10 cellular contexts compared by ENCODE assay signal in the genomic region with DNA sequence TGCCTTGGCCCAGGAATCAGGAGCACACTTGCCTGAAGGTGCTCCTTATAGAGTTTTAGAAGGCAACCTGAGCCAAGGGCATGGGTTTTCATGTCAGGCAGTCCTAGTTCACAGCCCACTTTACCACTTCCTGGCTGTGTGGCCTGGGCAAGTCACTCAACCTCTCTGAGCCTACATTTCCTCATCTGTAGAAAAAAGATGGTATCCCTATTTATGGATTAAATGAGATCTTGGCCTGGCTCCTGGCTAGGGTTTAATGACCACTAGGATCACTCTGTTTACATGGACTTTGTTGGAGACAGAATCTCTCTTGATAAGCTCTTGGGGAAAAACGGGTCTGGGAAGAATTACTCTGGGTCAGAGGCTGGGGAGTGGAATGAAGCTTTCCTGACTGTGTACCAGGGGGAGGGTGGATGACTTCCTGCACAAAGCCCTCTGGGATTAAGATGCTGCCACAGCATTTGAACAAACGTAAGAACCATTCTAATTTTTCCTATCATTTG. TPM values are rescaled to one million over a fixed set of nuclear protein-coding genes. Genes with fewer than 3 reads are reported as not detected.
A peak's percentile ranks its signal among the peaks of the same experiment; 100 is the strongest.
DNase-seq lines count a peak whose midpoint lies in the region; ATAC-seq and TF ChIP-seq lines count a peak whose summit lies in the region.
"Had no signal": no experiment of that assay in that cellular context is flagged by ENCODE, and none has a peak within 500 bp of the region (broad histone marks: within the 10 kb centered on the region; RNA-seq: fewer than 3 reads in every experiment).

No MANE protein-coding gene starts in this region.

- peak; percentile 1 to 10 for ATAC-seq in activated T-cell treated with anti-CD3 and anti-CD28 coated beads, Interleukin-2, amount 50 U/mL, for 72 hours (replicated peaks in 1 of 2)
- no peak for ATAC-seq in GM18505 (IDR thresholded peaks at IDR 0.05; ENCODE audit: unreplicated experiment)
- no peak for ATAC-seq in GM21367 (IDR thresholded peaks at IDR 0.05; ENCODE audit: unreplicated experiment)

- peak overlapping the region; percentile 84 to 98 for H3K9ac ChIP-seq in liver (ENCODE audit: low read depth in 1 of 2, low read length in 2 of 2)

- peak overlapping the region; percentile 99 to 100 for H3K4me3 Mint-ChIP-seq in activated T-cell treated with anti-CD3 and anti-CD28 coated beads, Interleukin-2, amount 50 U/mL, for 72 hours

- H3K27ac Mint-ChIP-seq in activated T-cell treated with anti-CD3 and anti-CD28 coated beads, Interleukin-2, amount 50 U/mL, for 72 hours: peak overlapping the region; percentile 27

- peaks cover 88% of the 10 kb centered on the region for H3K4me1 Mint-ChIP-seq in activated T-cell treated with anti-CD3 and anti-CD28 coated beads, Interleukin-2, amount 50 U/mL, for 72 hours (ENCODE audit: low read depth)

- intact Hi-C loops in thyroid gland (cut with DNase I): no loop called here

- TF ChIP-seq RAD21 in liver (IDR thresholded peaks at IDR 0.05): peak; percentile 23 to 27

- peak overlapping the region; percentile 68 to 90 (median 88) for H3K4me3 ChIP-seq in liver (ENCODE audit: low read depth in 1 of 3, low read length in 3 of 3)
- H3K4me3 ChIP-seq in thyroid gland (replicated peaks in 1 of 3): peak overlapping the region in 1 of 3 donors; percentile 64

- no peaks in the 10 kb centered on the region for H3K27me3 Mint-ChIP-seq in activated T-cell treated with anti-CD3 and anti-CD28 coated beads, Interleukin-2, amount 50 U/mL, for 72 hours (ENCODE audit: low read depth)

- TF ChIP-seq CTCF in liver (IDR thresholded peaks at IDR 0.05; ENCODE audit: low read depth, low read length, missing input control) (no peak), thyroid gland (IDR thresholded peaks at IDR 0.05) (no peak)

- H3K27ac ChIP-seq in liver (ENCODE audit: low read depth in 1 of 2, low read length in 2 of 2): peak overlapping the region; percentile 98 to 99
- H3K27ac ChIP-seq in thyroid gland: peak overlapping the region; percentile 89 to 98 (median 97)

- TF ChIP-seq POLR2A in thyroid gland (IDR thresholded peaks at IDR 0.05) (no peak), GM18505 (IDR thresholded peaks at IDR 0.05; ENCODE audit: borderline replicate concordance, extremely low read depth, insufficient read depth, insufficient read length) (no peak)

- H3K27me3 ChIP-seq in liver (ENCODE audit: control insufficient read depth in 4 of 4, insufficient read depth in 4 of 4, low read length in 3 of 4): no peaks in the 10 kb centered on the region
- H3K27me3 ChIP-seq in thyroid gland: no peaks in the 10 kb centered on the region

- H3K36me3 Mint-ChIP-seq in activated T-cell treated with anti-CD3 and anti-CD28 coated beads, Interleukin-2, amount 50 U/mL, for 72 hours (ENCODE audit: insufficient read depth in 2 of 2): peaks cover 2 to 12% of the 10 kb centered on the region in 2 donors

- 15% methylated on average over 2 of the region's 2 CpGs for WGBS in liver
- WGBS in thyroid gland, 2 donors: 65 to 71% methylated on average over 2 of the region's 2 CpGs

- H3K4me1 ChIP-seq in liver (ENCODE audit: control insufficient read depth in 4 of 4, insufficient read depth in 4 of 4, low read length in 3 of 4) (peaks cover 5 to 34% (median 10%) of the 10 kb centered on the region in 4 donors), thyroid gland (peaks cover 46 to 47% of the 10 kb centered on the region in 2 donors)

- no peaks in the 10 kb centered on the region for H3K9me3 ChIP-seq in liver (ENCODE audit: control insufficient read depth in 4 of 4, low read length in 3 of 4)
- H3K9me3 ChIP-seq in thyroid gland: no peaks in the 10 kb centered on the region

- H3K9me3 Mint-ChIP-seq in activated T-cell treated with anti-CD3 and anti-CD28 coated beads, Interleukin-2, amount 50 U/mL, for 72 hours: peaks cover 0 to 4% of the 10 kb centered on the region in 2 donors

- H3K36me3 ChIP-seq in liver (ENCODE audit: control insufficient read depth in 4 of 4, insufficient read depth in 3 of 4, low read depth in 1 of 4, low read length in 3 of 4) (no peaks in the 10 kb centered on the region), thyroid gland (no peaks in the 10 kb centered on the region)

- DNase-seq in activated T-cell treated with anti-CD3 and anti-CD28 coated beads, Interleukin-2, amount 50 U/mL, for 72 hours: no peak
- DNase-seq in activated T-cell treated with anti-CD3 and anti-CD28 coated beads, Interleukin-2, amount 50 U/mL, for 48 hours: no peak
- DNase-seq in amniotic epithelial cell (ENCODE audit: low read depth) (peak; percentile 91), thyroid gland (no peak), hypothalamus (lab: John Stamatoyannopoulos, UW) (no peak)
- DNase-seq: NCI-H510A treated with DMSO at 0.1 percent for 48 hours had no signal

TF ChIP-seq in liver, 16 proteins besides CTCF, POLR2A, EP300 and RAD21 (continues in another document):
- TF ChIP-seq YY1 (IDR thresholded peaks at IDR 0.05) (no peak), EGR1 (IDR thresholded peaks at IDR 0.05; ENCODE audit: low read depth in 2 of 2) (no peak), NR2F2 (IDR thresholded peaks at IDR 0.05) (peak; percentile 79), FOXA2 (IDR thresholded peaks at IDR 0.05) (peak; percentile 64), GABPA (IDR thresholded peaks at IDR 0.05 in 1 of 2, conservative IDR thresholded peaks at IDR 0.05 in 1 of 2) (peak; percentile 32 to 39), JUND (IDR thresholded peaks at IDR 0.05) (peak in 1 of 2 donors; percentile 38), RXRA (IDR thresholded peaks at IDR 0.05) (peak; percentile 90 to 94), FOXA1 (IDR thresholded peaks at IDR 0.05) (no peak), TAF1 (conservative IDR thresholded peaks at IDR 0.05) (peak; percentile 25), HNF4A (conservative IDR thresholded peaks at IDR 0.05) (peak; percentile 72 to 76), HNF4G (IDR thresholded peaks at IDR 0.05) (peak; percentile 57)
- TF ChIP-seq, protein P1, sequence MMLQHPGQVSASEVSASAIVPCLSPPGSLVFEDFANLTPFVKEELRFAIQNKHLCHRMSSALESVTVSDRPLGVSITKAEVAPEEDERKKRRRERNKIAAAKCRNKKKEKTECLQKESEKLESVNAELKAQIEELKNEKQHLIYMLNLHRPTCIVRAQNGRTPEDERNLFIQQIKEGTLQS (IDR thresholded peaks at IDR 0.05): peak; percentile 56
- TF ChIP-seq, protein P2, sequence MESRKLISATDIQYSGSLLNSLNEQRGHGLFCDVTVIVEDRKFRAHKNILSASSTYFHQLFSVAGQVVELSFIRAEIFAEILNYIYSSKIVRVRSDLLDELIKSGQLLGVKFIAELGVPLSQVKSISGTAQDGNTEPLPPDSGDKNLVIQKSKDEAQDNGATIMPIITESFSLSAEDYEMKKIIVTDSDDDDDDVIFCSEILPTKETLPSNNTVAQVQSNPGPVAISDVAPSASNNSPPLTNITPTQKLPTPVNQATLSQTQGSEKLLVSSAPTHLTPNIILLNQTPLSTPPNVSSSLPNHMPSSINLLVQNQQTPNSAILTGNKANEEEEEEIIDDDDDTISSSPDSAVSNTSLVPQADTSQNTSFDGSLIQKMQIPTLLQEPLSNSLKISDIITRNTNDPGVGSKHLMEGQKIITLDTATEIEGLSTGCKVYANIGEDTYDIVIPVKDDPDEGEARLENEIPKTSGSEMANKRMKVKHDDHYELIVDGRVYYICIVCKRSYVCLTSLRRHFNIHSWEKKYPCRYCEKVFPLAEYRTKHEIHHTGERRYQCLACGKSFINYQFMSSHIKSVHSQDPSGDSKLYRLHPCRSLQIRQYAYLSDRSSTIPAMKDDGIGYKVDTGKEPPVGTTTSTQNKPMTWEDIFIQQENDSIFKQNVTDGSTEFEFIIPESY (IDR thresholded peaks at IDR 0.05): no peak

RNA-seq across cellular contexts. Expression of a gene that starts 2.3 kb away (rescaled TPM):
- 100 to 1,000 TPM; 391 to 529 TPM for total RNA-seq in activated T-cell treated with anti-CD3 and anti-CD28 coated beads, Interleukin-2, amount 50 U/mL, for 72 hours
- total RNA-seq in liver (100 to 1,000 TPM in 1 of 2 donors, 10 to 100 TPM in 1; 45.8 to 387 TPM), thyroid gland (100 to 1,000 TPM in 1 of 4 donors, 10 to 100 TPM in 3; 42.8 to 285 (median 54.6) TPM)
- polyA plus RNA-seq in liver: 1,000 to 10,000 TPM; 4,079 to 5,206 TPM

RNA-seq across cellular contexts. Expression of a gene that starts 14.9 kb away (rescaled TPM):
- total RNA-seq in activated T-cell treated with anti-CD3 and anti-CD28 coated beads, Interleukin-2, amount 50 U/mL, for 72 hours: 100 to 1,000 TPM in 1 of 2 donors, 10 to 100 TPM in 1; 94.7 to 204 TPM
- total RNA-seq in liver: 1,000 to 10,000 TPM in 1 of 2 donors, 100 to 1,000 TPM in 1; 206 to 1,831 TPM
- polyA plus RNA-seq in liver: 1,000 to 10,000 TPM in 1 of 2 donors, 100 to 1,000 TPM in 1; 336 to 1,280 TPM
- total RNA-seq in thyroid gland: 1,000 to 10,000 TPM in 1 of 4 donors, 100 to 1,000 TPM in 3; 111 to 1,129 (median 368) TPM

RNA-seq across cellular contexts. Expression of a gene that starts 21.3 kb away (rescaled TPM):
- total RNA-seq in activated T-cell treated with anti-CD3 and anti-CD28 coated beads, Interleukin-2, amount 50 U/mL, for 72 hours: 1 to 10 TPM; 3.9 to 6.8 TPM
- total RNA-seq in liver (not detected), thyroid gland (not detected)
- polyA plus RNA-seq in liver: not detected
- total RNA-seq: dermis microvascular lymphatic vessel endothelial cell had no signal

RNA-seq across cellular contexts. Expression of a gene that starts 21.8 kb away (rescaled TPM):
- under 1 TPM in 1 of 2 donors, not detected in 1; 0.91 TPM for total RNA-seq in activated T-cell treated with anti-CD3 and anti-CD28 coated beads, Interleukin-2, amount 50 U/mL, for 72 hours
- 100 to 1,000 TPM in 1 of 2 donors, 10 to 100 TPM in 1; 20.4 to 159 TPM for total RNA-seq in liver
- 100 to 1,000 TPM; 229 to 343 TPM for polyA plus RNA-seq in liver
- total RNA-seq in thyroid gland: 10 to 100 TPM in 3 of 4 donors, 1 to 10 TPM in 1; 7.1 to 45.5 (median 33.8) TPM

RNA-seq across cellular contexts. Expression of a gene that starts 27.8 kb away (rescaled TPM):
- total RNA-seq in activated T-cell treated with anti-CD3 and anti-CD28 coated beads, Interleukin-2, amount 50 U/mL, for 72 hours: 1 to 10 TPM in 1 of 2 donors, under 1 TPM in 1; 0.74 to 1.5 TPM
- total RNA-seq in liver (10 to 100 TPM; 10.1 to 21.9 TPM), thyroid gland (10 to 100 TPM in 3 of 4 donors, 1 to 10 TPM in 1; 7.1 to 23.6 (median 16.8) TPM)
- polyA plus RNA-seq in liver: 100 to 1,000 TPM; 127 to 511 TPM

Comparison
In these comparisons a context has a peak if more than half of its experiments do, and no peak if none do; other contexts are left out.
1. ATAC-seq: peak in activated T-cell treated with anti-CD3 and anti-CD28 coated beads, Interleukin-2, amount 50 U/mL, for 72 hours (2 of 2); none in GM18505 (single experiment) and GM21367 (single experiment).